In genomic region chr12:47794679-47795078, GRCh38 we compare ENCODE assay signal across 22 cellular contexts. TPM values are rescaled to one million over a fixed set of nuclear protein-coding genes. Genes with fewer than 3 reads are reported as not detected.
DNase-seq lines count a peak whose midpoint lies in the region; ATAC-seq and TF ChIP-seq lines count a peak whose summit lies in the region.
"Had no signal": no experiment of that assay in that cellular context is flagged by ENCODE, and none has a peak within 500 bp of the region (broad histone marks: within the 10 kb centered on the region; RNA-seq: fewer than 3 reads in every experiment).

No MANE protein-coding gene starts in this region.

- no peaks in the 10 kb centered on the region for H3K9me3 ChIP-seq in T-helper 17 cell (ENCODE audit: control insufficient read depth, low read length, poor library complexity, severe bottlenecking)
- H3K9me3 ChIP-seq in gastroesophageal sphincter = no peaks in the 10 kb centered on the region
- H3K9me3 ChIP-seq in tibial artery = no peaks in the 10 kb centered on the region

- H3K4me3 ChIP-seq in gastroesophageal sphincter (no peak overlapping the region), tibial artery (no peak overlapping the region)
- H3K4me3 ChIP-seq: SK-N-MC had no signal

- no peak overlapping the region for H3K4me3 Mint-ChIP-seq in activated naive CD8-positive, alpha-beta T cell
- no peak overlapping the region for H3K4me3 Mint-ChIP-seq in activated naive CD8-positive, alpha-beta T cell treated with anti-CD3 and anti-CD28 coated beads, Interleukin-2, amount 50 U/mL, for 24 hours
- H3K4me3 Mint-ChIP-seq in T-helper 17 cell = no peak overlapping the region

- WGBS in gastroesophageal sphincter (ENCODE audit: low coverage in 1 of 2), 2 donors = no CpG with 5 or more reads among the region's 9 CpGs

- peaks cover 17% of the 10 kb centered on the region for H3K4me1 Mint-ChIP-seq in activated naive CD8-positive, alpha-beta T cell (ENCODE audit: low read depth)
- peaks cover 12% of the 10 kb centered on the region for H3K4me1 Mint-ChIP-seq in activated naive CD8-positive, alpha-beta T cell treated with anti-CD3 and anti-CD28 coated beads, Interleukin-2, amount 50 U/mL, for 24 hours
- H3K4me1 Mint-ChIP-seq in T-helper 17 cell = peaks cover 2% of the 10 kb centered on the region

- TF ChIP-seq CTCF in gastroesophageal sphincter (IDR thresholded peaks at IDR 0.05) = no peak
- no peak for TF ChIP-seq CTCF in tibial artery (IDR thresholded peaks at IDR 0.05)

- H3K27me3 ChIP-seq in gastroesophageal sphincter (no peaks in the 10 kb centered on the region), tibial artery (no peaks in the 10 kb centered on the region)

- intact Hi-C loops in tibial artery (cut with DNase I; ENCODE audit: low total_unique reads) = loop anchor here (5.0 kb wide), 1 partner anchor 38 kb away; no protein-coding TSS in a partner anchor

- H3K27ac Mint-ChIP-seq in activated naive CD8-positive, alpha-beta T cell = peak overlapping the region; percentile 58
- H3K27ac Mint-ChIP-seq in activated naive CD8-positive, alpha-beta T cell treated with anti-CD3 and anti-CD28 coated beads, Interleukin-2, amount 50 U/mL, for 24 hours = no peak overlapping the region
- H3K27ac Mint-ChIP-seq in T-helper 17 cell = peak overlapping the region; percentile 69

- ATAC-seq in activated naive CD8-positive, alpha-beta T cell treated with anti-CD3 and anti-CD28 coated beads, Interleukin-2, amount 50 U/mL, for 24 hours = no peak
- ATAC-seq in T-helper 17 cell = no peak
- ATAC-seq in gastroesophageal sphincter = no peak
- no peak for ATAC-seq in HG03378 (IDR thresholded peaks at IDR 0.05; ENCODE audit: unreplicated experiment)
- ATAC-seq: PC-3 had no signal

- no peak for TF ChIP-seq EP300 in gastroesophageal sphincter (IDR thresholded peaks at IDR 0.05)

- no peak for DNase-seq in activated naive CD8-positive, alpha-beta T cell treated with anti-CD3 and anti-CD28 coated beads, Interleukin-2, amount 50 U/mL, for 24 hours
- DNase-seq in T-helper 17 cell = no peak
- DNase-seq in tibial artery = no peak
- no peak for DNase-seq in HuH-7.5 (ENCODE audit: low spot score)
- DNase-seq: DMS53, GDM1, GOT3, HCEC 1CT, IMR-90, MV-4-11, NCI-H1105 treated with DMSO at 0.1 percent for 48 hours, NCI-H2081 treated with DMSO at 0.1 percent for 48 hours, NCI-H2171 treated with DMSO at 0.1 percent for 48 hours, NCI-H446, NCI-H526, PC-3, SHP77 treated with DMSO at 0.1 percent for 48 hours had no signal

- no peaks in the 10 kb centered on the region for H3K9me3 Mint-ChIP-seq in activated naive CD8-positive, alpha-beta T cell (ENCODE audit: low read depth)
- no peaks in the 10 kb centered on the region for H3K9me3 Mint-ChIP-seq in activated naive CD8-positive, alpha-beta T cell treated with anti-CD3 and anti-CD28 coated beads, Interleukin-2, amount 50 U/mL, for 24 hours

- H3K36me3 ChIP-seq in gastroesophageal sphincter = peaks cover 0 to 93% of the 10 kb centered on the region in 2 donors
- H3K36me3 ChIP-seq in tibial artery = peaks cover 75 to 95% (median 91%) of the 10 kb centered on the region in 3 donors

- H3K27ac ChIP-seq in gastroesophageal sphincter (peak overlapping the region in 3 of 4 donors; percentile 17 to 42 (median 22)), tibial artery (peak overlapping the region; percentile 5 to 44)
- H3K27ac ChIP-seq: C4-2B, SK-N-MC had no signal

- H3K4me1 ChIP-seq in gastroesophageal sphincter (peaks cover 3 to 25% (median 15%) of the 10 kb centered on the region in 3 donors), tibial artery (peaks cover 0 to 19% (median 16%) of the 10 kb centered on the region in 4 donors)

- no peak for TF ChIP-seq POLR2A in gastroesophageal sphincter (IDR thresholded peaks at IDR 0.05)

- no peaks in the 10 kb centered on the region for H3K27me3 Mint-ChIP-seq in activated naive CD8-positive, alpha-beta T cell
- H3K27me3 Mint-ChIP-seq in activated naive CD8-positive, alpha-beta T cell treated with anti-CD3 and anti-CD28 coated beads, Interleukin-2, amount 50 U/mL, for 24 hours = no peaks in the 10 kb centered on the region
- H3K27me3 Mint-ChIP-seq in T-helper 17 cell = no peaks in the 10 kb centered on the region

- H3K36me3 Mint-ChIP-seq in activated naive CD8-positive, alpha-beta T cell = peaks cover 4% of the 10 kb centered on the region
- H3K36me3 Mint-ChIP-seq in activated naive CD8-positive, alpha-beta T cell treated with anti-CD3 and anti-CD28 coated beads, Interleukin-2, amount 50 U/mL, for 24 hours (ENCODE audit: low read depth) = peaks cover 34% of the 10 kb centered on the region
- peaks cover 2% of the 10 kb centered on the region for H3K36me3 Mint-ChIP-seq in T-helper 17 cell (ENCODE audit: low read depth)

RNA-seq across cellular contexts. Expression of gene SLC48A1, which starts 21.6 kb away (rescaled TPM):
- total RNA-seq in T-helper 17 cell = 1 to 10 TPM; 5.9 to 6.9 TPM
- total RNA-seq in gastroesophageal sphincter = 10 to 100 TPM; 40.7 to 66.8 (median 53.3) TPM

RNA-seq across cellular contexts. Expression of gene HDAC7, which starts 25.0 kb away (rescaled TPM):
- total RNA-seq in T-helper 17 cell (100 to 1,000 TPM; 129 to 151 TPM), gastroesophageal sphincter (10 to 100 TPM; 55.9 to 96.5 (median 59.4) TPM)

RNA-seq across cellular contexts. Expression of gene RAPGEF3, which starts 36.0 kb away (rescaled TPM):
- total RNA-seq in T-helper 17 cell = under 1 TPM; 0.27 to 0.55 TPM
- total RNA-seq in gastroesophageal sphincter = 10 to 100 TPM; 19.3 to 56.8 (median 25.5) TPM

Comparison
In these comparisons a context has a peak if more than half of its experiments do, and no peak if none do; other contexts are left out.
1. RNA of gene SLC48A1, which starts 21.6 kb away (total RNA-seq): 40.7 to 66.8 TPM in gastroesophageal sphincter; 5.9 to 6.9 TPM in T-helper 17 cell; every median in the first group is over 4 times any median in the second.
2. RNA of gene RAPGEF3, which starts 36.0 kb away (total RNA-seq): 19.3 to 56.8 TPM in gastroesophageal sphincter; 0.27 to 0.55 TPM in T-helper 17 cell; every median in the first group is over 10 times any median in the second.